Comparison of ENCODE assay signal across 1 cellular context in the genomic region with DNA sequence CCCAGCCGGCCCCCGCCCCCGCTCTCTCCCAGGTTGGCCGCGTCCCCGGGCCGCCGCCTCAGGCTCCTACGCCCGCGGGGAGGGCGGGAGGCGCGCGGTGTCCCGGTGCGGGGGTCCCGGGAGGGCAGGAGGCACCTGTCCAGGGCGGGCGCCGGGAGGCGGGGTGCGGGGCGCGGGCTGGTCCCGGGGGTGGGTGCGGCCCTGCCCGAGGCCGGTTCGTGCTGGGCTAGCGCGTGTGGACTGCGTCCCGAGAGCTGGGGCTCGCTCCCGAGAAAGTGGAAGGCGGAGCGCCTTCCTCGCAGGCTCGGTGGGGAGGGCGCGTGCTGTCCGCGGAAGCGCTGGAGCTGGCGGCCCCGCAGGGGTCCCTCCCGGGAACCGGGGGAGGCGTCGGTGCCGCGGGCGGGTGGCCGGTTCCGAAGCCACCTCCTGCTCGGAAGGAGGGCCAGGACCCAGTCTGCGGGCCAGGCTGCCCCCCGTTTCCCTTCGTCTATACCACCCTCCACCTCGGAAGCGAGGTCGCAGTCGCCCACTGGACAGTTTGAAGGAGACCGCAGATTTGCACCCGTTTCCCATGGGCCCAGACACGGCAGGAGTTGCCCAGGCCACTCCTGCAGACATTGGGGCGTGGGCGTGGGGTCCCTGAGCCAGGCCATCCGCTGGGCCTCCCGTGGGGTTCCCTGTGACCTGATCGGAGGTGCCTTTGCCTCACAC.
TF ChIP-seq lines count a peak whose summit lies in the region.

No MANE protein-coding gene starts in this region.

TF ChIP-seq in HEK293, 187 proteins besides CTCF, POLR2A, EP300 and RAD21 (continued from another document and continues in another):
- TF ChIP-seq ZNF692 (tag by site-specific recombination; IDR thresholded peaks at IDR 0.05) (0 out of 2 replicates have a peak, but pooled peaks have one; percentile 20), ZNF239 (tag by site-specific recombination; IDR thresholded peaks at IDR 0.05) (no peak), ZXDB (tag by site-specific recombination; IDR thresholded peaks at IDR 0.05) (0 out of 2 replicates have a peak, but pooled peaks have one; percentile 29), ZNF266 (tag by site-specific recombination; IDR thresholded peaks at IDR 0.05; ENCODE audit: low read depth) (no peak), ZNF23 (tag by site-specific recombination; IDR thresholded peaks at IDR 0.05; ENCODE audit: borderline replicate concordance) (no peak), ZNF639 (tag by site-specific recombination; IDR thresholded peaks at IDR 0.05) (no peak), ZNF169 (tag by site-specific recombination; IDR thresholded peaks at IDR 0.05) (no peak), ZNF133 (tag by site-specific recombination; IDR thresholded peaks at IDR 0.05) (no peak), ZNF555 (tag by site-specific recombination; conservative IDR thresholded peaks at IDR 0.05) (no peak), HOXA7 (CRISPR knock-in tag; IDR thresholded peaks at IDR 0.05; ENCODE audit: borderline replicate concordance) (no peak), SP2 (tag by site-specific recombination; IDR thresholded peaks at IDR 0.05) (peak; percentile 54), ZNF654 (tag by site-specific recombination; IDR thresholded peaks at IDR 0.05; ENCODE audit: low read depth) (no peak), GLIS1 (tag by site-specific recombination; IDR thresholded peaks at IDR 0.05) (0 out of 2 replicates have a peak, but pooled peaks have one; percentile 19), ZNF26 (tag by site-specific recombination; IDR thresholded peaks at IDR 0.05) (no peak), ZNF2 (tag by site-specific recombination; IDR thresholded peaks at IDR 0.05) (no peak), ZBTB17 (tag by site-specific recombination; IDR thresholded peaks at IDR 0.05) (no peak), IKZF3 (tag by site-specific recombination; IDR thresholded peaks at IDR 0.05) (0 out of 2 replicates have a peak, but pooled peaks have one; percentile 28), GFI1B (tag by site-specific recombination; IDR thresholded peaks at IDR 0.05) (no peak), ZFHX2 (tag by site-specific recombination; conservative IDR thresholded peaks at IDR 0.05) (peak; percentile 76), ZNF660 (tag by site-specific recombination; IDR thresholded peaks at IDR 0.05) (0 out of 2 replicates have a peak, but pooled peaks have one; percentile 0), ZNF521 (tag by site-specific recombination; IDR thresholded peaks at IDR 0.05) (no peak), ZNF645 (tag by site-specific recombination; IDR thresholded peaks at IDR 0.05) (no peak), ZNF558 (tag by site-specific recombination; IDR thresholded peaks at IDR 0.05) (no peak), ZIC2 (tag by site-specific recombination; IDR thresholded peaks at IDR 0.05) (peak; percentile 71), ZBTB21 (tag by site-specific recombination; IDR thresholded peaks at IDR 0.05) (no peak), ZNF777 (tag by site-specific recombination; IDR thresholded peaks at IDR 0.05; ENCODE audit: borderline replicate concordance) (no peak), ZNF488 (tag by site-specific recombination; IDR thresholded peaks at IDR 0.05) (no peak), ZFP69B (tag by site-specific recombination; IDR thresholded peaks at IDR 0.05) (no peak), ZBTB26 (tag by site-specific recombination; optimal IDR thresholded peaks at IDR 0.05) (peak; percentile 92), ZBTB7A (tag by site-specific recombination; IDR thresholded peaks at IDR 0.05; ENCODE audit: low read depth) (no peak)
- TF ChIP-seq, protein P1, sequence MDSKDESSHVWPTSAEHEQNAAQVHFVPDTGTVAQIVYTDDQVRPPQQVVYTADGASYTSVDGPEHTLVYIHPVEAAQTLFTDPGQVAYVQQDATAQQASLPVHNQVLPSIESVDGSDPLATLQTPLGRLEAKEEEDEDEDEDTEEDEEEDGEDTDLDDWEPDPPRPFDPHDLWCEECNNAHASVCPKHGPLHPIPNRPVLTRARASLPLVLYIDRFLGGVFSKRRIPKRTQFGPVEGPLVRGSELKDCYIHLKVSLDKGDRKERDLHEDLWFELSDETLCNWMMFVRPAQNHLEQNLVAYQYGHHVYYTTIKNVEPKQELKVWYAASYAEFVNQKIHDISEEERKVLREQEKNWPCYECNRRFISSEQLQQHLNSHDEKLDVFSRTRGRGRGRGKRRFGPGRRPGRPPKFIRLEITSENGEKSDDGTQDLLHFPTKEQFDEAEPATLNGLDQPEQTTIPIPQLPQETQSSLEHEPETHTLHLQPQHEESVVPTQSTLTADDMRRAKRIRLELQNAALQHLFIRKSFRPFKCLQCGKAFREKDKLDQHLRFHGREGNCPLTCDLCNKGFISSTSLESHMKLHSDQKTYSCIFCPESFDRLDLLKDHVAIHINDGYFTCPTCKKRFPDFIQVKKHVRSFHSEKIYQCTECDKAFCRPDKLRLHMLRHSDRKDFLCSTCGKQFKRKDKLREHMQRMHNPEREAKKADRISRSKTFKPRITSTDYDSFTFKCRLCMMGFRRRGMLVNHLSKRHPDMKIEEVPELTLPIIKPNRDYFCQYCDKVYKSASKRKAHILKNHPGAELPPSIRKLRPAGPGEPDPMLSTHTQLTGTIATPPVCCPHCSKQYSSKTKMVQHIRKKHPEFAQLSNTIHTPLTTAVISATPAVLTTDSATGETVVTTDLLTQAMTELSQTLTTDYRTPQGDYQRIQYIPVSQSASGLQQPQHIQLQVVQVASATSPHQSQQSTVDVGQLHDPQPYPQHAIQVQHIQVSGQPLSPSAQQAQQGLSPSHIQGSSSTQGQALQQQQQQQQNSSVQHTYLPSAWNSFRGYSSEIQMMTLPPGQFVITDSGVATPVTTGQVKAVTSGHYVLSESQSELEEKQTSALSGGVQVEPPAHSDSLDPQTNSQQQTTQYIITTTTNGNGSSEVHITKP (tag by site-specific recombination; IDR thresholded peaks at IDR 0.05), result no peak
- TF ChIP-seq, protein P2, sequence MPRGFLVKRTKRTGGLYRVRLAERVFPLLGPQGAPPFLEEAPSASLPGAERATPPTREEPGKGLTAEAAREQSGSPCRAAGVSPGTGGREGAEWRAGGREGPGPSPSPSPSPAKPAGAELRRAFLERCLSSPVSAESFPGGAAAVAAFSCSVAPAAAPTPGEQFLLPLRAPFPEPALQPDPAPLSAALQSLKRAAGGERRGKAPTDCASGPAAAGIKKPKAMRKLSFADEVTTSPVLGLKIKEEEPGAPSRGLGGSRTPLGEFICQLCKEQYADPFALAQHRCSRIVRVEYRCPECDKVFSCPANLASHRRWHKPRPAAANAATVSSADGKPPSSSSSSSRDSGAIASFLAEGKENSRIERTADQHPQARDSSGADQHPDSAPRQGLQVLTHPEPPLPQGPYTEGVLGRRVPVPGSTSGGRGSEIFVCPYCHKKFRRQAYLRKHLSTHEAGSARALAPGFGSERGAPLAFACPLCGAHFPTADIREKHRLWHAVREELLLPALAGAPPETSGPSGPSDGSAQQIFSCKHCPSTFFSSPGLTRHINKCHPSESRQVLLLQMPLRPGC (tag by site-specific recombination; IDR thresholded peaks at IDR 0.05), result no peak
- TF ChIP-seq, protein P3, sequence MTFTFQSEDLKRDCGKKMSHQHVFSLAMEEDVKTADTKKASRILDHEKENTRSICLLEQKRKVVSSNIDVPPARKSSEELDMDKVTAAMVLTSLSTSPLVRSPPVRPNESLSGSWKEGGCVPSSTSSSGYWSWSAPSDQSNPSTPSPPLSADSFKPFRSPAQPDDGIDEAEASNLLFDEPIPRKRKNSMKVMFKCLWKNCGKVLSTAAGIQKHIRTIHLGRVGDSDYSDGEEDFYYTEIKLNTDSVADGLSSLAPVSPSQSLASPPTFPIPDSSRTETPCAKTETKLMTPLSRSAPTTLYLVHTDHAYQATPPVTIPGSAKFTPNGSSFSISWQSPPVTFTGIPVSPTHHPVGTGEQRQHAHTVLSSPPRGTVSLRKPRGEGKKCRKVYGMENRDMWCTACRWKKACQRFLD (tag by site-specific recombination; IDR thresholded peaks at IDR 0.05), result no peak
- TF ChIP-seq, protein P4, sequence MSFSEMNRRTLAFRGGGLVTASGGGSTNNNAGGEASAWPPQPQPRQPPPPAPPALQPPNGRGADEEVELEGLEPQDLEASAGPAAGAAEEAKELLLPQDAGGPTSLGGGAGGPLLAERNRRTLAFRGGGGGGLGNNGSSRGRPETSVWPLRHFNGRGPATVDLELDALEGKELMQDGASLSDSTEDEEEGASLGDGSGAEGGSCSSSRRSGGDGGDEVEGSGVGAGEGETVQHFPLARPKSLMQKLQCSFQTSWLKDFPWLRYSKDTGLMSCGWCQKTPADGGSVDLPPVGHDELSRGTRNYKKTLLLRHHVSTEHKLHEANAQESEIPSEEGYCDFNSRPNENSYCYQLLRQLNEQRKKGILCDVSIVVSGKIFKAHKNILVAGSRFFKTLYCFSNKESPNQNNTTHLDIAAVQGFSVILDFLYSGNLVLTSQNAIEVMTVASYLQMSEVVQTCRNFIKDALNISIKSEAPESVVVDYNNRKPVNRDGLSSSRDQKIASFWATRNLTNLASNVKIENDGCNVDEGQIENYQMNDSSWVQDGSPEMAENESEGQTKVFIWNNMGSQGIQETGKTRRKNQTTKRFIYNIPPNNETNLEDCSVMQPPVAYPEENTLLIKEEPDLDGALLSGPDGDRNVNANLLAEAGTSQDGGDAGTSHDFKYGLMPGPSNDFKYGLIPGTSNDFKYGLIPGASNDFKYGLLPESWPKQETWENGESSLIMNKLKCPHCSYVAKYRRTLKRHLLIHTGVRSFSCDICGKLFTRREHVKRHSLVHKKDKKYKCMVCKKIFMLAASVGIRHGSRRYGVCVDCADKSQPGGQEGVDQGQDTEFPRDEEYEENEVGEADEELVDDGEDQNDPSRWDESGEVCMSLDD (tag by site-specific recombination; IDR thresholded peaks at IDR 0.05), result no peak
- TF ChIP-seq, protein P5, sequence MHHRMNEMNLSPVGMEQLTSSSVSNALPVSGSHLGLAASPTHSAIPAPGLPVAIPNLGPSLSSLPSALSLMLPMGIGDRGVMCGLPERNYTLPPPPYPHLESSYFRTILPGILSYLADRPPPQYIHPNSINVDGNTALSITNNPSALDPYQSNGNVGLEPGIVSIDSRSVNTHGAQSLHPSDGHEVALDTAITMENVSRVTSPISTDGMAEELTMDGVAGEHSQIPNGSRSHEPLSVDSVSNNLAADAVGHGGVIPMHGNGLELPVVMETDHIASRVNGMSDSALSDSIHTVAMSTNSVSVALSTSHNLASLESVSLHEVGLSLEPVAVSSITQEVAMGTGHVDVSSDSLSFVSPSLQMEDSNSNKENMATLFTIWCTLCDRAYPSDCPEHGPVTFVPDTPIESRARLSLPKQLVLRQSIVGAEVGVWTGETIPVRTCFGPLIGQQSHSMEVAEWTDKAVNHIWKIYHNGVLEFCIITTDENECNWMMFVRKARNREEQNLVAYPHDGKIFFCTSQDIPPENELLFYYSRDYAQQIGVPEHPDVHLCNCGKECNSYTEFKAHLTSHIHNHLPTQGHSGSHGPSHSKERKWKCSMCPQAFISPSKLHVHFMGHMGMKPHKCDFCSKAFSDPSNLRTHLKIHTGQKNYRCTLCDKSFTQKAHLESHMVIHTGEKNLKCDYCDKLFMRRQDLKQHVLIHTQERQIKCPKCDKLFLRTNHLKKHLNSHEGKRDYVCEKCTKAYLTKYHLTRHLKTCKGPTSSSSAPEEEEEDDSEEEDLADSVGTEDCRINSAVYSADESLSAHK (tag by site-specific recombination; IDR thresholded peaks at IDR 0.05), result no peak
